9 cellular contexts compared by ENCODE assay signal in genomic region chr2:152189622-152190495, GRCh38. TPM values are rescaled to one million over a fixed set of nuclear protein-coding genes. Genes with fewer than 3 reads are reported as not detected.
DNase-seq lines count a peak whose midpoint lies in the region; ATAC-seq, FAIRE-seq and TF ChIP-seq lines count a peak whose summit lies in the region.
"Had no signal": no experiment of that assay in that cellular context is flagged by ENCODE, and none has a peak within 500 bp of the region (broad histone marks: within the 10 kb centered on the region; RNA-seq: fewer than 3 reads in every experiment).

No MANE protein-coding gene starts in this region.

- no peaks in the 10 kb centered on the region for H3K9me3 Mint-ChIP-seq in stimulated activated memory B cell treated with anti-CD40 and anti-IgM and Interleukin-4, amounts not matched to agents 10 μg/mL and 1 μg/mL and 100 μg/mL, for 72 hours

- intact Hi-C loops in left lung (cut with DNase I) = loop anchor here in 1 of 2 donors (5.0 kb wide), 1 partner anchor 447 kb away; no protein-coding TSS in a partner anchor

- H3K36me3 Mint-ChIP-seq in stimulated activated memory B cell treated with anti-CD40 and anti-IgM and Interleukin-4, amounts not matched to agents 10 μg/mL and 1 μg/mL and 100 μg/mL, for 72 hours = no peaks in the 10 kb centered on the region
- H3K36me3 Mint-ChIP-seq: naive thymus-derived CD8-positive, alpha-beta T cell had no signal

- H3K36me3 ChIP-seq in left lung = no peaks in the 10 kb centered on the region

- peak; percentile 66 to 89 for TF ChIP-seq CTCF in left lung (IDR thresholded peaks at IDR 0.05)

- no peak overlapping the region for H3K27ac ChIP-seq in left lung

- peaks cover 57% of the 10 kb centered on the region for H3K27me3 Mint-ChIP-seq in stimulated activated memory B cell treated with anti-CD40 and anti-IgM and Interleukin-4, amounts not matched to agents 10 μg/mL and 1 μg/mL and 100 μg/mL, for 72 hours

- no peak for FAIRE-seq in urothelium cell line (lab: Jason Lieb, UNC)

- DNase-seq in CD1c-positive myeloid dendritic cell (ENCODE audit: extremely low spot score) (peak; percentile 69), NCI-H82 (lab: John Stamatoyannopoulos, UW) (peak; percentile 78), cerebellum (ENCODE audit: low spot score) (peak; percentile 70), left lung (no peak), urothelium cell line (ENCODE audit: low spot score) (peak; percentile 44)

- no peak overlapping the region for H3K27ac Mint-ChIP-seq in stimulated activated memory B cell treated with anti-CD40 and anti-IgM and Interleukin-4, amounts not matched to agents 10 μg/mL and 1 μg/mL and 100 μg/mL, for 72 hours

- no peak overlapping the region for H3K4me3 Mint-ChIP-seq in stimulated activated memory B cell treated with anti-CD40 and anti-IgM and Interleukin-4, amounts not matched to agents 10 μg/mL and 1 μg/mL and 100 μg/mL, for 72 hours
- H3K4me3 Mint-ChIP-seq: naive thymus-derived CD8-positive, alpha-beta T cell had no signal

- no peaks in the 10 kb centered on the region for H3K4me1 Mint-ChIP-seq in stimulated activated memory B cell treated with anti-CD40 and anti-IgM and Interleukin-4, amounts not matched to agents 10 μg/mL and 1 μg/mL and 100 μg/mL, for 72 hours
- H3K4me1 Mint-ChIP-seq: naive thymus-derived CD8-positive, alpha-beta T cell had no signal

- no peaks in the 10 kb centered on the region for H3K27me3 ChIP-seq in left lung

- H3K9me3 ChIP-seq in left lung = no peaks in the 10 kb centered on the region

- no peaks in the 10 kb centered on the region for H3K4me1 ChIP-seq in left lung

- H3K4me3 ChIP-seq in left lung = no peak overlapping the region

- ATAC-seq in GM18511 (IDR thresholded peaks at IDR 0.05; ENCODE audit: unreplicated experiment) = peak; percentile 85
- ATAC-seq in HG03378 (IDR thresholded peaks at IDR 0.05; ENCODE audit: unreplicated experiment) = peak; percentile 87
- ATAC-seq in left lung = peak; percentile 96
- no peak for ATAC-seq in stimulated activated memory B cell treated with anti-CD40 and anti-IgM and Interleukin-4, amounts not matched to agents 10 μg/mL and 1 μg/mL and 100 μg/mL, for 72 hours
- ATAC-seq: naive thymus-derived CD8-positive, alpha-beta T cell had no signal

RNA-seq across cellular contexts. Expression of gene STAM2, which starts 14.3 kb away (rescaled TPM):
- total RNA-seq in cerebellum (48.8 TPM), left lung (10 to 100 TPM; 34.2 to 37.4 TPM)

Comparison
In these comparisons a context has a peak if more than half of its experiments do, and no peak if none do; other contexts are left out.
1. DNase-seq: peak in CD1c-positive myeloid dendritic cell (single experiment), NCI-H82 (single experiment), cerebellum (single experiment) and urothelium cell line (single experiment); none in left lung (0 of 2).